In the genomic region with DNA sequence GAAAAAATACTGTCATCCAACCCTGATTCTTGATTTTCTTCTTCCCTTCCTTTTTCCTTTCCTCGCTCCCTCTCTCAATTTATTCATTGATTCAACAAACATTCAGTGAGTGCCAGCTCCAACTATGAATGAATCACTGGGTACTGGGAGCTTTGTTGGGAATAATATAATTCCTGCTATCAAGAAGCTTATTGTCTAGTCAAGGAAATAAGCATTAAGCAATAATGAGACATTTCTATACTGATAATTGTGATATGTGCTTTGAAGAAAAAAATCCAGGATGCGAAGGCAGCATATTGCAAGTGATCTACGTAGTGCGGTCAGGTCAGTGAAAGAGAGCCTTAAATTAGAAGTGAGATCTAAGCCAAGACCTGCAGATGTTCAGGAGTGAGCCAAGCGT, we compare ENCODE assay signal across 16 cellular contexts.
"Had no signal": no experiment of that assay in that cellular context is flagged by ENCODE, and none has a peak within 500 bp of the region (broad histone marks: within the 10 kb centered on the region; RNA-seq: fewer than 3 reads in every experiment).

No MANE protein-coding gene starts in this region.

- ATAC-seq: activated CD4-positive, CD25-positive, alpha-beta regulatory T cell treated with anti-CD3 and anti-CD28 coated beads, Interleukin-2, amount 50 U/mL, for 24 hours; activated CD8-positive, alpha-beta T cell treated with anti-CD3 and anti-CD28 coated beads, Interleukin-2, amount 10 ng/mL, durations not matched to agents 7 days and 5 days; activated naive CD8-positive, alpha-beta T cell treated with anti-CD3 and anti-CD28 coated beads, Interleukin-2, amount 50 U/mL, for 24 hours; left lobe of liver; stimulated activated naive B cell treated with anti-CD40 and anti-IgM and Interleukin-4, amounts not matched to agents 10 μg/mL and 1 μg/mL and 100 μg/mL, for 72 hours had no signal

- H3K27ac ChIP-seq: esophagus muscularis mucosa, neutrophil, parathyroid adenoma, upper lobe of left lung had no signal

- H3K4me3 ChIP-seq: breast epithelium, esophagus muscularis mucosa, upper lobe of left lung had no signal

- DNase-seq: activated CD4-positive, alpha-beta T cell treated with anti-CD3 and anti-CD28 coated beads, Interleukin-2, amount 10 ng/mL, durations not matched to agents 7 days and 5 days; activated CD8-positive, alpha-beta T cell treated with anti-CD3 and anti-CD28 coated beads, Interleukin-2, amount 10 ng/mL, durations not matched to agents 7 days and 5 days; activated naive CD4-positive, alpha-beta T cell treated with anti-CD3 and anti-CD28 coated beads, Interleukin-2, amount 10 ng/mL, durations not matched to agents 7 days and 5 days; activated naive CD8-positive, alpha-beta T cell treated with anti-CD3 and anti-CD28 coated beads, Interleukin-2, amount 50 U/mL, for 24 hours; activated T-cell treated with anti-CD3 and anti-CD28 coated beads, Interleukin-2, amount 50 U/mL, for 24 hours; anterior cingulate cortex; effector CD8-positive, alpha-beta T cell; mammary epithelial cell; stimulated activated naive B cell treated with anti-CD40 and anti-IgM and Interleukin-4, amounts not matched to agents 10 μg/mL and 1 μg/mL and 100 μg/mL, for 72 hours; upper lobe of left lung had no signal
